ENCODE assay signal across 8 cellular contexts in the genomic region with DNA sequence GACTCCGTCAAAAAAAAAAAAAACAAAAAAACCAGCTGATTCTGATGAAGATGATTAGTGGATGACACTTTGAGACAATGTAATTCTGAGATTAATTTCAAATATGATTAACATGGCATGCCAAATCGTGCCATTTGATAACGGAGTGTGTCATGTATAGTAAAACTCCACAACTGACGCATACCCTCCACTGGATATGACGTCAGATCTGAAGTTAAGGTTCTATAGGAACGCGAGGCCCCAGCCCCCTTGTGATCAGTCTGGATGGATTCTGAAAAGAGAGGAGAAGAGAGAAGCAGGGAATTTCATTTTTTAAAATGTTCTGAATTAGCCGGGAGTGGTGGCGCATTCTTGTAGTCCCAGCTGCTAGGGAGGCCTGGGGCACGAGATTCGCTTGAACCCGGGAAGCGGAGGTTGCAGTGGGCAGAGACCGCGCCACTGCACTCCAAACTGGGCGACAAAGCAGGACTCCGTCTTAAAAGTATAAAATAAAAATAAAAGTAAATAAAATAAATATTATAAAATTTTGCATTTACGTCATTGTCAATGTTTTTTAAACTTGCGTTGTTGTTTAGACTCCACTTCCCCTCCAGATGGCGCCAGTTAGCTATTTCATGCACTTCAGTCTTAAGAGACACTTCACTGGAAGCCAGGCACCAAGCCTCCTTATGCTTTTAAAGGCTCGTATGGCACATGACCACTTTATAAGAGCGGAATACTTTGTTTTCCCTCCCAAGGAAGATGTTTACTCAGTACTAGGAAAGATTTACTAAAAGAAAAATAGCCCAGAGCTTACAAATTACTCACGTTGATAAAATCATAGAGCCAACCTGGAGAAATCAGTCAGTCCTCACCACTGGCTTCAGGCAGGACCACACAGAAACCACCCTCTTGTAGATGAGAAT.
DNase-seq lines count a peak whose midpoint lies in the region; ATAC-seq and TF ChIP-seq lines count a peak whose summit lies in the region.

No MANE protein-coding gene starts in this region.

- peak; percentile 87 for DNase-seq in COLO668 (lab: John Stamatoyannopoulos, UW; ENCODE audit: unreplicated experiment)
- peak; percentile 40 for DNase-seq in NCI-H1092 treated with DMSO at 0.1 percent for 48 hours (lab: John Stamatoyannopoulos, UW)
- peak; percentile 41 for DNase-seq in SKM-1 (lab: John Stamatoyannopoulos, UW; ENCODE audit: unreplicated experiment)
- peak; percentile 65 to 86 (median 81) for DNase-seq in adrenal gland
- peak; percentile 33 for DNase-seq in left ventricle myocardium superior
- peak; percentile 41 for DNase-seq in skeletal muscle cell (ENCODE audit: low read depth)

- H3K27me3 ChIP-seq in adrenal gland = no peaks in the 10 kb centered on the region

- H3K27ac ChIP-seq in adrenal gland = no peak overlapping the region

- no peaks in the 10 kb centered on the region for H3K4me1 ChIP-seq in adrenal gland (replicated peaks in 1 of 2)

- 49 to 54% (median 50%) methylated on average over 23 of the region's 23 CpGs for WGBS in adrenal gland, 4 donors

- ATAC-seq in GM21619 (IDR thresholded peaks at IDR 0.05; ENCODE audit: unreplicated experiment) = peak; percentile 74
- peak; percentile 76 for ATAC-seq in left ventricle myocardium superior
- no peak for ATAC-seq in HG03457 (IDR thresholded peaks at IDR 0.05; ENCODE audit: unreplicated experiment)

- peak; percentile 62 to 83 (median 74) for TF ChIP-seq CTCF in adrenal gland (IDR thresholded peaks at IDR 0.05)

- no peaks in the 10 kb centered on the region for H3K9me3 ChIP-seq in adrenal gland (replicated peaks in 1 of 3)

- no peaks in the 10 kb centered on the region for H3K36me3 ChIP-seq in adrenal gland (replicated peaks in 1 of 2)

- intact Hi-C loops in adrenal gland (cut with DNase I) = loop anchor here in 1 of 2 donors (5.0 to 10.0 kb wide), 2 partner anchors 406 to 558 kb away; no protein-coding TSS in a partner anchor
- intact Hi-C loops in left ventricle myocardium superior (cut with micrococcal nuclease) = loop anchor here (10.0 kb wide), 1 partner anchor 406 kb away; no protein-coding TSS in a partner anchor

- no peak for TF ChIP-seq POLR2A in adrenal gland (IDR thresholded peaks at IDR 0.05)

- H3K4me3 ChIP-seq in adrenal gland (no peak overlapping the region), skeletal muscle cell (ENCODE audit: low read depth, low read length) (no peak overlapping the region)

Comparison
In these comparisons a context has a peak if more than half of its experiments do, and no peak if none do; other contexts are left out.
1. DNase-seq: peak in every context shown above with its lines; median percentile 87 in COLO668; 81 in adrenal gland; 41 in SKM-1; 41 in skeletal muscle cell; 40 in NCI-H1092 treated with DMSO at 0.1 percent for 48 hours; 33 in left ventricle myocardium superior.